ENCODE assay signal across 8 cellular contexts in genomic region chr6:10719386-10720228, GRCh38. TPM values are rescaled to one million over a fixed set of nuclear protein-coding genes. Genes with fewer than 3 reads are reported as not detected.
DNase-seq lines count a peak whose midpoint lies in the region; ATAC-seq lines count a peak whose summit lies in the region.

No MANE protein-coding gene starts in this region.

- ATAC-seq in Right ventricle myocardium superior (ENCODE audit: poor library complexity), result no peak
- ATAC-seq in HG03521 (IDR thresholded peaks at IDR 0.05; ENCODE audit: unreplicated experiment), result no peak

- DNase-seq in activated T-cell treated with anti-CD3 and anti-CD28 coated beads for 24 hours (ENCODE audit: low read depth) (peak; percentile 25), activated T-cell treated with anti-CD3 and anti-CD28 coated beads for 4 hours (no peak), activated T-cell treated with anti-CD3 and anti-CD28 coated beads for 48 hours (ENCODE audit: low read depth) (peak; percentile 27), Right ventricle myocardium superior (peak; percentile 69), NCI-H345 treated with DMSO at 0.1 percent for 48 hours (lab: John Stamatoyannopoulos, UW; ENCODE audit: unreplicated experiment) (no peak), UCSD-AML1 (lab: John Stamatoyannopoulos, UW; ENCODE audit: unreplicated experiment) (no peak)
- peak; percentile 47 for DNase-seq in stimulated activated CD4-positive, alpha-beta T cell treated with anti-CD3 and anti-CD28 coated beads, Interleukin-4, amount 100 ng/mL, for 24 hours

- intact Hi-C loops in Right ventricle myocardium superior (cut with DNase I), result no loop called here

RNA-seq across cellular contexts. Expression of gene TMEM14C, which starts 3.3 kb away (rescaled TPM):
- 124 TPM for total RNA-seq in Right ventricle myocardium superior

RNA-seq across cellular contexts. Expression of gene PAK1IP1, which starts 24.8 kb away (rescaled TPM):
- 10.4 TPM for total RNA-seq in Right ventricle myocardium superior

RNA-seq across cellular contexts. Expression of gene C6orf52, which starts 25.2 kb away (rescaled TPM):
- total RNA-seq in Right ventricle myocardium superior, result 0.78 TPM

RNA-seq across cellular contexts. Expression of gene TMEM14B, which starts 28.0 kb away (rescaled TPM):
- 120 TPM for total RNA-seq in Right ventricle myocardium superior

Comparison
In these comparisons a context has a peak if more than half of its experiments do, and no peak if none do; other contexts are left out.
1. DNase-seq: peak in activated T-cell treated with anti-CD3 and anti-CD28 coated beads for 24 hours (single experiment), activated T-cell treated with anti-CD3 and anti-CD28 coated beads for 48 hours (single experiment), Right ventricle myocardium superior (single experiment) and stimulated activated CD4-positive, alpha-beta T cell treated with anti-CD3 and anti-CD28 coated beads, Interleukin-4, amount 100 ng/mL, for 24 hours (single experiment); none in activated T-cell treated with anti-CD3 and anti-CD28 coated beads for 4 hours (single experiment), NCI-H345 treated with DMSO at 0.1 percent for 48 hours (single experiment) and UCSD-AML1 (single experiment).